27 cellular contexts compared by ENCODE assay signal in genomic region chr11:120255519-120255866, GRCh38. TPM values are rescaled to one million over a fixed set of nuclear protein-coding genes. Genes with fewer than 3 reads are reported as not detected.
A peak's percentile ranks its signal among the peaks of the same experiment; 100 is the strongest.
DNase-seq lines count a peak whose midpoint lies in the region; ATAC-seq and TF ChIP-seq lines count a peak whose summit lies in the region.
"Had no signal": no experiment of that assay in that cellular context is flagged by ENCODE, and none has a peak within 500 bp of the region (broad histone marks: within the 10 kb centered on the region; RNA-seq: fewer than 3 reads in every experiment).

No MANE protein-coding gene starts in this region.

- TF ChIP-seq CTCF in GM23338 (conservative IDR thresholded peaks at IDR 0.05; ENCODE audit: low read depth in 2 of 2) (no peak), progenitor cell of endocrine pancreas (IDR thresholded peaks at IDR 0.05; ENCODE audit: unreplicated experiment) (no peak)

- H3K27ac Mint-ChIP-seq in GM23338: peak overlapping the region; percentile 90
- no peak overlapping the region for H3K27ac Mint-ChIP-seq in progenitor cell of endocrine pancreas
- H3K27ac Mint-ChIP-seq: activated naive CD4-positive, alpha-beta T cell treated with anti-CD3 and anti-CD28 coated beads for 36 hours; activated T-cell treated with anti-CD3 and anti-CD28 coated beads, Interleukin-2, amount 50 U/mL, for 72 hours; CD8-positive, alpha-beta memory T cell had no signal

- H3K36me3 Mint-ChIP-seq in GM23338 (ENCODE audit: low read depth) (no peaks in the 10 kb centered on the region), progenitor cell of endocrine pancreas (ENCODE audit: insufficient read depth) (no peaks in the 10 kb centered on the region)
- H3K36me3 Mint-ChIP-seq: CD8-positive, alpha-beta memory T cell had no signal

- H3K36me3 ChIP-seq in GM23338 (ENCODE audit: insufficient read depth) (no peaks in the 10 kb centered on the region), NT2/D1 (ENCODE audit: insufficient read depth, insufficient read length, low read length) (no peaks in the 10 kb centered on the region), iPS-18a (ENCODE audit: control insufficient read depth, low read depth, low read length) (no peaks in the 10 kb centered on the region)
- H3K36me3 ChIP-seq: neutrophil, tibial artery had no signal

- no peaks in the 10 kb centered on the region for H4K20me1 ChIP-seq in GM23338 (replicated peaks; ENCODE audit: insufficient read depth)

- H3F3A ChIP-seq in GM23338 (replicated peaks; ENCODE audit: low read depth): no peaks in the 10 kb centered on the region

- H3K9ac ChIP-seq in NT2/D1 (ENCODE audit: insufficient read length, low read depth) (peak overlapping the region; percentile 58), iPS-18a (ENCODE audit: low read length) (peak overlapping the region; percentile 26)

- H3K4me3 Mint-ChIP-seq in GM23338: peak overlapping the region; percentile 66
- peak overlapping the region; percentile 58 for H3K4me3 Mint-ChIP-seq in progenitor cell of endocrine pancreas (ENCODE audit: low read depth)
- H3K4me3 Mint-ChIP-seq: activated naive CD4-positive, alpha-beta T cell treated with anti-CD3 and anti-CD28 coated beads for 36 hours; activated T-cell treated with anti-CD3 and anti-CD28 coated beads, Interleukin-2, amount 50 U/mL, for 72 hours; CD8-positive, alpha-beta memory T cell had no signal

- peaks cover 29% of the 10 kb centered on the region for H3K27me3 ChIP-seq in GM23338 (ENCODE audit: insufficient read depth)
- no peaks in the 10 kb centered on the region for H3K27me3 ChIP-seq in NT2/D1 (ENCODE audit: insufficient read depth, insufficient read length)
- H3K27me3 ChIP-seq in iPS-18a (ENCODE audit: control insufficient read depth, insufficient read depth, low read length): peaks cover 13% of the 10 kb centered on the region

- no peaks in the 10 kb centered on the region for H3K9me3 Mint-ChIP-seq in GM23338
- H3K9me3 Mint-ChIP-seq in progenitor cell of endocrine pancreas (ENCODE audit: low read depth): no peaks in the 10 kb centered on the region
- H3K9me3 Mint-ChIP-seq: activated naive CD4-positive, alpha-beta T cell treated with anti-CD3 and anti-CD28 coated beads for 36 hours; activated T-cell treated with anti-CD3 and anti-CD28 coated beads, Interleukin-2, amount 50 U/mL, for 72 hours; CD8-positive, alpha-beta memory T cell had no signal

- ATAC-seq in GM23338 (peak; percentile 73; the same call in 2 of the 3 replicates), HG02759 (IDR thresholded peaks at IDR 0.05; ENCODE audit: unreplicated experiment) (no peak)
- ATAC-seq: activated T-cell treated with anti-CD3 and anti-CD28 coated beads, Interleukin-2, amount 50 U/mL, for 72 hours; Panc1 had no signal

- H3K27me3 Mint-ChIP-seq in GM23338 (ENCODE audit: insufficient read depth, low read depth, poor library complexity) (peaks cover 31% of the 10 kb centered on the region), progenitor cell of endocrine pancreas (peaks cover 68% of the 10 kb centered on the region)

- H2AFZ ChIP-seq in GM23338: peak overlapping the region; percentile 28; the same call in 1 of the 2 replicates

- DNase-seq in GM23338 (ENCODE audit: low spot score) (no peak), NT2/D1 (ENCODE audit: low read depth, low spot score) (peak; percentile 92), progenitor cell of endocrine pancreas (ENCODE audit: low spot score, unreplicated experiment) (no peak), kidney tubule cell (ENCODE audit: low spot score) (no peak)
- no peak for DNase-seq in stimulated activated CD8-positive, alpha-beta memory T cell treated with anti-CD3 and anti-CD28 coated beads, Interleukin-4, amount 100 ng/mL, for 48 hours
- DNase-seq: activated CD4-positive, alpha-beta T cell treated with anti-CD3 and anti-CD28 coated beads for 48 hours; activated naive CD4-positive, alpha-beta T cell treated with anti-CD3 and anti-CD28 coated beads for 36 hours; activated T-cell treated with anti-CD3 and anti-CD28 coated beads, Interleukin-2, amount 50 U/mL, for 72 hours; amygdala; CD8-positive, alpha-beta memory T cell; head of caudate nucleus; left ventricle myocardium superior; NCI-H2029 treated with DMSO at 0.1 percent for 48 hours; NCI-H446; psoas muscle; stimulated activated CD4-positive, alpha-beta T cell treated with anti-CD3 and anti-CD28 coated beads, Interleukin-2, amount 100 ng/mL, for 24 hours; stimulated activated naive CD4-positive, alpha-beta T cell treated with Interleukin-2 at 50 U/mL for 16 hours; tibial artery had no signal

- H3K4me3 ChIP-seq in GM23338 (peak overlapping the region; percentile 49), NT2/D1 (ENCODE audit: insufficient read length, low read depth) (peak overlapping the region; percentile 25), iPS-18a (ENCODE audit: low read length) (peak overlapping the region; percentile 36)
- H3K4me3 ChIP-seq: psoas muscle, tibial artery had no signal

- H3K9me3 ChIP-seq in NT2/D1 (ENCODE audit: insufficient read depth, low read length): no peaks in the 10 kb centered on the region
- no peaks in the 10 kb centered on the region for H3K9me3 ChIP-seq in iPS-18a (ENCODE audit: control insufficient read depth, low read depth, low read length)
- H3K9me3 ChIP-seq: neutrophil, psoas muscle, tibial artery had no signal

- H3K27ac ChIP-seq in GM23338 (ENCODE audit: low read depth): no peak overlapping the region
- H3K27ac ChIP-seq in iPS-18a (ENCODE audit: low read length): no peak overlapping the region
- H3K27ac ChIP-seq: neutrophil, psoas muscle, tibial artery had no signal

- peaks cover 24% of the 10 kb centered on the region for H3K4me1 ChIP-seq in GM23338 (ENCODE audit: insufficient read depth)
- H3K4me1 ChIP-seq in NT2/D1 (ENCODE audit: insufficient read depth, insufficient read length): peaks cover 2% of the 10 kb centered on the region
- H3K4me1 ChIP-seq in iPS-18a (ENCODE audit: control insufficient read depth, low read depth, low read length): peaks cover 19% of the 10 kb centered on the region
- H3K4me1 ChIP-seq: psoas muscle, tibial artery had no signal

- H3K4me2 ChIP-seq in GM23338: peak overlapping the region; percentile 78

- H3K9me2 ChIP-seq in GM23338 (ENCODE audit: insufficient read depth): no peaks in the 10 kb centered on the region; the same call in 1 of the 2 replicates

- H3K79me2 ChIP-seq in GM23338 (replicated peaks; ENCODE audit: insufficient read depth): no peaks in the 10 kb centered on the region

- H3K4me1 Mint-ChIP-seq in GM23338 (peaks cover 34% of the 10 kb centered on the region), progenitor cell of endocrine pancreas (ENCODE audit: low read depth) (peaks cover 9% of the 10 kb centered on the region)

TF ChIP-seq in GM23338, 12 proteins besides CTCF, POLR2A, EP300 and RAD21 (continues in another document):
- no peak for TF ChIP-seq EZH2phosphoT487 (IDR thresholded peaks at IDR 0.05; ENCODE audit: unreplicated experiment)
- TF ChIP-seq EZH2 (IDR thresholded peaks at IDR 0.05; ENCODE audit: low read depth, unreplicated experiment): no peak
- TF ChIP-seq POLR2AphosphoS5 (IDR thresholded peaks at IDR 0.05; ENCODE audit: low read depth): no peak; the same call in 1 of the 2 replicates

RNA-seq across cellular contexts. Expression of gene POU2F3, which starts 15.6 kb away (rescaled TPM):
- total RNA-seq in GM23338 (2014; rRNA removed; shearing (Covaris generic)): 0.45 and 1.1 TPM in 2 replicates
- 0.79 and 1.4 TPM in 2 replicates for polyA plus RNA-seq in GM23338 (2016; fragmentation: Nextera tagmentation; extraction: Ambion mirVana)
- total RNA-seq in progenitor cell of endocrine pancreas: 0.09 TPM in 1 of 2 replicates, not detected in the other
- total RNA-seq: activated naive CD4-positive, alpha-beta T cell treated with anti-CD3 and anti-CD28 coated beads for 36 hours; cardiac septum; CD8-positive, alpha-beta memory T cell; HT1080; left ventricle myocardium superior; LHCN-M2; mononuclear cell; psoas muscle; skeletal muscle tissue had no signal
- polyA plus RNA-seq: CD8-positive, alpha-beta memory T cell; psoas muscle had no signal

RNA-seq across cellular contexts. Expression of gene OAF, which starts 44.7 kb away (rescaled TPM):
- total RNA-seq in GM23338 (2014; rRNA removed; shearing (Covaris generic)): 1.2 and 3.0 TPM in 2 replicates
- 1.1 and 1.6 TPM in 2 replicates for polyA plus RNA-seq in GM23338 (2016; fragmentation: Nextera tagmentation; extraction: Ambion mirVana)
- total RNA-seq in progenitor cell of endocrine pancreas: 6.5 and 6.6 TPM in 2 replicates
